In genomic region chr6:112620832-112621569, GRCh38 we compare ENCODE assay signal across 15 cellular contexts.
DNase-seq lines count a peak whose midpoint lies in the region; ATAC-seq and TF ChIP-seq lines count a peak whose summit lies in the region.
"Had no signal": no experiment of that assay in that cellular context is flagged by ENCODE, and none has a peak within 500 bp of the region (broad histone marks: within the 10 kb centered on the region; RNA-seq: fewer than 3 reads in every experiment).

No MANE protein-coding gene starts in this region.

- H3K4me2 ChIP-seq in skeletal muscle satellite cell (ENCODE audit: low read length): peak overlapping the region; percentile 48

- H3K9me3 ChIP-seq in skeletal muscle satellite cell (replicated peaks; ENCODE audit: low read length): no peaks in the 10 kb centered on the region
- H3K9me3 ChIP-seq: suprapubic skin had no signal

- no peak for TF ChIP-seq CTCF in brain microvascular endothelial cell (IDR thresholded peaks at IDR 0.05; ENCODE audit: low read depth, low read length, missing control alignments)

- ATAC-seq in HG03520 (IDR thresholded peaks at IDR 0.05; ENCODE audit: unreplicated experiment): peak; percentile 65
- no peak for ATAC-seq in HG02885 (IDR thresholded peaks at IDR 0.05; ENCODE audit: poor library complexity, unreplicated experiment)
- ATAC-seq: activated T-cell treated with anti-CD3 and anti-CD28 coated beads, Interleukin-2, amount 50 U/mL, for 72 hours had no signal

- in situ Hi-C loops in brain microvascular endothelial cell (cut with HindIII; ENCODE audit: low pct_ligation_motif_present, low sequenced_read_pairs): no loop called here

- H3K36me3 ChIP-seq in brain microvascular endothelial cell (replicated peaks) (no peaks in the 10 kb centered on the region), skeletal muscle satellite cell (ENCODE audit: insufficient read depth, low read length) (no peaks in the 10 kb centered on the region)
- H3K36me3 ChIP-seq: suprapubic skin had no signal

- H3K4me1 ChIP-seq in skeletal muscle satellite cell (ENCODE audit: control insufficient read depth, insufficient read depth, low read length): peaks cover 4% of the 10 kb centered on the region
- H3K4me1 ChIP-seq: suprapubic skin had no signal

- H3K27me3 ChIP-seq in brain microvascular endothelial cell (replicated peaks) (no peaks in the 10 kb centered on the region), skeletal muscle satellite cell (ENCODE audit: control insufficient read depth, insufficient read depth, low read length) (no peaks in the 10 kb centered on the region)
- H3K27me3 ChIP-seq: suprapubic skin had no signal

- DNase-seq in DMS 273 (lab: John Stamatoyannopoulos, UW; ENCODE audit: unreplicated experiment) (peak; percentile 20), DMS 273 treated with DMSO at 0.1 percent for 48 hours (lab: John Stamatoyannopoulos, UW) (no peak), brain microvascular endothelial cell (peak; percentile 67), SKM-1 (lab: John Stamatoyannopoulos, UW; ENCODE audit: unreplicated experiment) (no peak), NCI-H748 (lab: John Stamatoyannopoulos, UW; ENCODE audit: unreplicated experiment) (no peak)
- DNase-seq: activated T-cell treated with anti-CD3 and anti-CD28 coated beads, Interleukin-2, amount 50 U/mL, for 72 hours; GOT3; KG1; naive B cell; NCI-H748 treated with DMSO at 0.1 percent for 48 hours had no signal

- no peak overlapping the region for H3K9ac ChIP-seq in skeletal muscle satellite cell (ENCODE audit: low read depth, low read length)

- no peak overlapping the region for H3K4me3 ChIP-seq in brain microvascular endothelial cell (ENCODE audit: low read depth, low read length)
- H3K4me3 ChIP-seq in skeletal muscle satellite cell (ENCODE audit: low read length): no peak overlapping the region
- H3K4me3 ChIP-seq: suprapubic skin had no signal

- H3K27ac ChIP-seq in brain microvascular endothelial cell: no peak overlapping the region
- H3K27ac ChIP-seq: 22Rv1, suprapubic skin had no signal

Comparison
In these comparisons a context has a peak if more than half of its experiments do, and no peak if none do; other contexts are left out.
1. DNase-seq: peak in DMS 273 (single experiment) and brain microvascular endothelial cell (single experiment); none in DMS 273 treated with DMSO at 0.1 percent for 48 hours (single experiment), SKM-1 (single experiment) and NCI-H748 (single experiment).